1 cellular context compared by ENCODE assay signal in genomic region chr12:131511391-131511802, GRCh38.
TF ChIP-seq lines count a peak whose summit lies in the region.

No MANE protein-coding gene starts in this region.

TF ChIP-seq in HepG2, 621 proteins besides CTCF, POLR2A, EP300 and RAD21 (continued from another document):
- TF ChIP-seq AFF4 (CRISPR knock-in tag; IDR thresholded peaks at IDR 0.05) = no peak
- TF ChIP-seq ZHX2 (IDR thresholded peaks at IDR 0.05; ENCODE audit: low read depth) = no peak
- TF ChIP-seq ZHX2 (CRISPR knock-in tag; IDR thresholded peaks at IDR 0.05; ENCODE audit: borderline replicate concordance) = no peak
- TF ChIP-seq BCL6 (CRISPR knock-in tag; IDR thresholded peaks at IDR 0.05) = no peak
- TF ChIP-seq ZNF367 (CRISPR knock-in tag; IDR thresholded peaks at IDR 0.05; ENCODE audit: borderline replicate concordance) = no peak
- TF ChIP-seq ZNF235 (CRISPR knock-in tag; IDR thresholded peaks at IDR 0.05; ENCODE audit: borderline replicate concordance) = no peak
- no peak for TF ChIP-seq ELK4 (CRISPR knock-in tag; IDR thresholded peaks at IDR 0.05; ENCODE audit: borderline replicate concordance)
- no peak for TF ChIP-seq FOXA3 (CRISPR knock-in tag; IDR thresholded peaks at IDR 0.05)
